18 cellular contexts compared by ENCODE assay signal in the genomic region with DNA sequence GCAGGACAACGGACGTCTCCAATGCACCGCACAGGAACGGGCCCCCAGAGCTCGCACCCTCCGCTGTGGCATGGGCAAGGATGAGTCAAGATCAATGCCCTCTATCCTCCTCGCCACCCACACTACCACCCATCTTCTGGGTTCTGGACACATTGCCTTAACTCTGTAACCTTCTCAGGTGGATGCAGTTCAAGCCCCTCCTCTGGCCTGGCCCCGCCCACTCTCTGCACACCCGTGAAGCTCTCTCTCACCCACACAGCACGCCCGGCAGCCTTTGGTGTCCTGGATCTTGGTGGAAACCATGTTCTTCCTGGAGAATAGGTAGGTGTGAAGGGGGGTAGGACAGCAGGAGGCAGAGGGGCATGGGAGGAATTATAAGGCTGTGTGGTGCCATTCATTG.
"Had no signal": no experiment of that assay in that cellular context is flagged by ENCODE, and none has a peak within 500 bp of the region (broad histone marks: within the 10 kb centered on the region; RNA-seq: fewer than 3 reads in every experiment).

No MANE protein-coding gene starts in this region.

- ATAC-seq: activated T-cell treated with anti-CD3 and anti-CD28 coated beads, Interleukin-2, amount 50 U/mL, for 72 hours; sciatic nerve; stimulated activated naive CD8-positive, alpha-beta T cell treated with anti-CD3 and anti-CD28 coated beads, Interleukin-15, amount 100 ng/mL, for 72 hours; T-helper 17 cell had no signal

- H3K9me3 ChIP-seq: ovary had no signal

- H3K4me3 ChIP-seq: lung, ovary had no signal

- H3K4me1 Mint-ChIP-seq: activated B cell treated with CpG ODN at 0.5 μM for 24 hours; activated naive CD8-positive, alpha-beta T cell treated with anti-CD3 and anti-CD28 coated beads for 36 hours had no signal

- H3K36me3 ChIP-seq: brain microvascular endothelial cell, ovary had no signal

- H3K27me3 Mint-ChIP-seq: activated B cell treated with CpG ODN at 0.5 μM for 24 hours; activated CD8-positive, alpha-beta T cell treated with anti-CD3 and anti-CD28 coated beads for 36 hours; activated naive CD8-positive, alpha-beta T cell treated with anti-CD3 and anti-CD28 coated beads for 36 hours; central memory CD8-positive, alpha-beta T cell; stimulated activated naive CD8-positive, alpha-beta T cell treated with anti-CD3 and anti-CD28 coated beads, Interleukin-15, amount 100 ng/mL, for 72 hours; T-helper 17 cell had no signal

- H3K4me3 Mint-ChIP-seq: activated B cell treated with CpG ODN at 0.5 μM for 24 hours; activated CD8-positive, alpha-beta T cell treated with anti-CD3 and anti-CD28 coated beads for 36 hours; activated naive CD8-positive, alpha-beta T cell treated with anti-CD3 and anti-CD28 coated beads for 36 hours; activated T-cell treated with anti-CD3 and anti-CD28 coated beads, Interleukin-2, amount 50 U/mL, for 72 hours; central memory CD8-positive, alpha-beta T cell; stimulated activated naive CD8-positive, alpha-beta T cell treated with anti-CD3 and anti-CD28 coated beads, Interleukin-15, amount 100 ng/mL, for 72 hours; T-helper 17 cell had no signal

- H3K9me3 Mint-ChIP-seq: activated B cell treated with CpG ODN at 0.5 μM for 24 hours; activated CD8-positive, alpha-beta T cell treated with anti-CD3 and anti-CD28 coated beads for 36 hours; activated naive CD8-positive, alpha-beta T cell treated with anti-CD3 and anti-CD28 coated beads for 36 hours; activated T-cell treated with anti-CD3 and anti-CD28 coated beads, Interleukin-2, amount 50 U/mL, for 72 hours; central memory CD8-positive, alpha-beta T cell; mesothelial cell of epicardium; stimulated activated naive CD8-positive, alpha-beta T cell treated with anti-CD3 and anti-CD28 coated beads, Interleukin-15, amount 100 ng/mL, for 72 hours had no signal

- H3K27ac Mint-ChIP-seq: activated B cell treated with CpG ODN at 0.5 μM for 24 hours; activated CD8-positive, alpha-beta T cell treated with anti-CD3 and anti-CD28 coated beads for 36 hours; activated naive CD8-positive, alpha-beta T cell treated with anti-CD3 and anti-CD28 coated beads for 36 hours; activated T-cell treated with anti-CD3 and anti-CD28 coated beads, Interleukin-2, amount 50 U/mL, for 72 hours; mesothelial cell of epicardium; T-helper 17 cell had no signal

- H3K27ac ChIP-seq: brain microvascular endothelial cell, ovary had no signal

- H3K36me3 Mint-ChIP-seq: mesothelial cell of epicardium had no signal

- FAIRE-seq: islet of Langerhans had no signal

- H3K27me3 ChIP-seq: brain microvascular endothelial cell, ovary had no signal

- DNase-seq: activated B cell treated with CpG ODN at 0.5 μM for 24 hours; activated CD8-positive, alpha-beta T cell treated with anti-CD3 and anti-CD28 coated beads for 36 hours; activated gamma-delta T cell; activated T-cell treated with anti-CD3 and anti-CD28 coated beads, Interleukin-2, amount 50 U/mL, for 72 hours; brain microvascular endothelial cell; cortex of kidney; effector CD4-positive, alpha-beta T cell; foreskin melanocyte; left colon; ovary; stimulated activated naive CD8-positive, alpha-beta T cell treated with anti-CD3 and anti-CD28 coated beads, Interleukin-15, amount 100 ng/mL, for 72 hours; T-helper 17 cell had no signal
